In genomic region chr1:113941245-113941559, GRCh38 we compare ENCODE assay signal across 14 cellular contexts. TPM values are rescaled to one million over a fixed set of nuclear protein-coding genes. Genes with fewer than 3 reads are reported as not detected.
DNase-seq lines count a peak whose midpoint lies in the region; ATAC-seq, FAIRE-seq and TF ChIP-seq lines count a peak whose summit lies in the region.
"Had no signal": no experiment of that assay in that cellular context is flagged by ENCODE, and none has a peak within 500 bp of the region (broad histone marks: within the 10 kb centered on the region; RNA-seq: fewer than 3 reads in every experiment).

No MANE protein-coding gene starts in this region.

- H3K9me2 ChIP-seq in OCI-LY1 (ENCODE audit: low read depth, low read length) (no peaks in the 10 kb centered on the region), PC-9 (ENCODE audit: insufficient read depth) (no peaks in the 10 kb centered on the region)

- SMC1A ChIA-PET in GM12878 (lab: Charles Lee; ENCODE audit: uncharacterized antibody, unreplicated experiment), result interaction anchor here (1.0 to 11.9 kb wide), 9 partner anchors 6 to 127 kb away, joined by 3 to 99 read pairs (median 4); partner anchors contain the start of gene DCLRE1B

- H4K20me1 ChIP-seq in OCI-LY1 (ENCODE audit: insufficient read depth, low read length) (no peaks in the 10 kb centered on the region), GM12878 (ENCODE audit: control insufficient read depth, insufficient read depth) (no peaks in the 10 kb centered on the region), PC-9 (ENCODE audit: insufficient read depth) (peaks cover 12% of the 10 kb centered on the region; the same call in 1 of the 2 replicates)

- H3K27ac ChIP-seq in OCI-LY1 (ENCODE audit: low read depth, low read length, poor library complexity, severe bottlenecking) (peak overlapping the region; percentile 92), GM12878 (ENCODE audit: control insufficient read depth, insufficient read depth) (peak overlapping the region; percentile 7; the same call in 1 of the 2 replicates), PC-9 (no peak overlapping the region)
- H3K27ac ChIP-seq: thyroid gland had no signal

- CTCF ChIA-PET in GM12878 (lab: Yijun Ruan, JAX) (interaction anchor here (1.0 to 5.3 kb wide), 4 partner anchors 10 to 105 kb away, joined by 5 to 36 read pairs (median 6); partner anchors contain the start of gene HIPK1), PC-9 (lab: Charles Lee) (no interaction called here)

- no peaks in the 10 kb centered on the region for H3K27me3 Mint-ChIP-seq in activated T-cell treated with anti-CD3 and anti-CD28 coated beads, Interleukin-2, amount 50 U/mL, for 72 hours (ENCODE audit: low read depth)
- no peaks in the 10 kb centered on the region for H3K27me3 Mint-ChIP-seq in stimulated activated naive CD8-positive, alpha-beta T cell treated with anti-CD3 and anti-CD28 coated beads, Interleukin-15, Interleukin-2, amounts not matched to agents 100 ng/mL and 50 ng/mL, for 24 hours

- in situ Hi-C loops in GM12878 (cut with MboI), result no loop called here

- peak overlapping the region; percentile 5 to 92 for H3K4me3 Mint-ChIP-seq in activated T-cell treated with anti-CD3 and anti-CD28 coated beads, Interleukin-2, amount 50 U/mL, for 72 hours
- H3K4me3 Mint-ChIP-seq in stimulated activated naive CD8-positive, alpha-beta T cell treated with anti-CD3 and anti-CD28 coated beads, Interleukin-15, Interleukin-2, amounts not matched to agents 100 ng/mL and 50 ng/mL, for 24 hours, result peak overlapping the region; percentile 77
- H3K4me3 Mint-ChIP-seq: endodermal cell had no signal

- H3F3A ChIP-seq in OCI-LY1 (ENCODE audit: insufficient read depth, low read length), result no peaks in the 10 kb centered on the region
- no peaks in the 10 kb centered on the region; the same call in 1 of the 2 replicates for H3F3A ChIP-seq in PC-9 (ENCODE audit: insufficient read depth, low read depth)

- H2AFZ ChIP-seq in OCI-LY1 (ENCODE audit: low read length) (no peak overlapping the region), GM12878 (ENCODE audit: control insufficient read depth, low read depth, low read length) (no peak overlapping the region), PC-9 (no peak overlapping the region)

- H3K79me2 ChIP-seq in OCI-LY1 (ENCODE audit: insufficient read depth, low read length) (peaks cover 72% of the 10 kb centered on the region), GM12878 (ENCODE audit: control insufficient read depth, insufficient read depth, low read length) (peaks cover 63% of the 10 kb centered on the region), PC-9 (ENCODE audit: low read depth) (peaks cover 63% of the 10 kb centered on the region)

- TF ChIP-seq RAD21 in GM12878 (IDR thresholded peaks at IDR 0.05; ENCODE audit: insufficient read depth, low read depth, low read length), result no peak

- POLR2A ChIA-PET in GM12878 (lab: Charles Lee), result interaction anchor here (0.9 to 1.5 kb wide), 4 partner anchors 8 to 37 kb away, joined by 3 to 7 read pairs (median 4); partner anchors contain the start of gene AP4B1
- POLR2A ChIA-PET in PC-9 (lab: Charles Lee; ENCODE audit: unreplicated experiment), result no interaction called here

- no TSS peak for BruUV-seq in GM12878 (replicated peaks; lab: Mats Ljungman, UMichigan)
- BruUV-seq in PC-9 (replicated peaks; lab: Mats Ljungman, UMichigan), result no TSS peak

- H3K27me3 ChIP-seq in OCI-LY1 (ENCODE audit: insufficient read depth, low read length) (no peaks in the 10 kb centered on the region), GM12878 (replicated peaks in 1 of 2; ENCODE audit: control insufficient read depth in 2 of 2, insufficient read depth in 2 of 2, low read length in 1 of 2) (no peaks in the 10 kb centered on the region), PC-9 (ENCODE audit: insufficient read depth, low read depth) (no peaks in the 10 kb centered on the region)
- H3K27me3 ChIP-seq: thyroid gland had no signal

- intact Hi-C loops in GM12878 (cut with micrococcal nuclease; ENCODE audit: unreplicated experiment) (loop anchor here (5.0 kb wide), 1 partner anchor 84 kb away; no protein-coding TSS in a partner anchor), lower leg skin (cut with DNase I; ENCODE audit: low total_unique reads) (no loop called here), PC-9 (cut with micrococcal nuclease; ENCODE audit: unreplicated experiment) (loop anchor here (5.0 kb wide), 1 partner anchor 179 kb away; no protein-coding TSS in a partner anchor)

- TF ChIP-seq POLR2A in GM12878 (IDR thresholded peaks at IDR 0.05; ENCODE audit: low read depth, low read length), result no peak
- TF ChIP-seq POLR2A in lower leg skin (IDR thresholded peaks at IDR 0.05), result no peak

- FAIRE-seq in GM12878 (lab: Jason Lieb, UNC), result no peak

- H3K4me1 Mint-ChIP-seq in activated T-cell treated with anti-CD3 and anti-CD28 coated beads, Interleukin-2, amount 50 U/mL, for 72 hours (ENCODE audit: low read depth), result peaks cover 85% of the 10 kb centered on the region
- peaks cover 78% of the 10 kb centered on the region for H3K4me1 Mint-ChIP-seq in stimulated activated naive CD8-positive, alpha-beta T cell treated with anti-CD3 and anti-CD28 coated beads, Interleukin-15, Interleukin-2, amounts not matched to agents 100 ng/mL and 50 ng/mL, for 24 hours (ENCODE audit: low read depth)

- peaks cover 15 to 29% of the 10 kb centered on the region in 2 donors for H3K36me3 Mint-ChIP-seq in activated T-cell treated with anti-CD3 and anti-CD28 coated beads, Interleukin-2, amount 50 U/mL, for 72 hours (ENCODE audit: insufficient read depth in 2 of 2)
- peaks cover 56% of the 10 kb centered on the region for H3K36me3 Mint-ChIP-seq in stimulated activated naive CD8-positive, alpha-beta T cell treated with anti-CD3 and anti-CD28 coated beads, Interleukin-15, Interleukin-2, amounts not matched to agents 100 ng/mL and 50 ng/mL, for 24 hours (ENCODE audit: low read depth)

- peak; percentile 10 to 11 for ATAC-seq in activated T-cell treated with anti-CD3 and anti-CD28 coated beads, Interleukin-2, amount 50 U/mL, for 72 hours (replicated peaks in 1 of 2)
- ATAC-seq in GM12878 (peak; percentile 6; the same call in 2 of the 3 replicates), HG02759 (IDR thresholded peaks at IDR 0.05; ENCODE audit: unreplicated experiment) (no peak)

- H3K9ac ChIP-seq in OCI-LY1 (ENCODE audit: low read length), result peak overlapping the region; percentile 47; the same call in 1 of the 2 replicates
- H3K9ac ChIP-seq in GM12878 (ENCODE audit: control insufficient read depth, insufficient read depth, low read length), result no peak overlapping the region

- no peak for TF ChIP-seq EP300 in GM12878 (IDR thresholded peaks at IDR 0.05; ENCODE audit: borderline replicate concordance in 1 of 2, control insufficient read depth in 1 of 2, low read depth in 2 of 2, low read length in 2 of 2)

- H3K27ac Mint-ChIP-seq in activated T-cell treated with anti-CD3 and anti-CD28 coated beads, Interleukin-2, amount 50 U/mL, for 72 hours, result peak overlapping the region; percentile 90
- H3K27ac Mint-ChIP-seq in stimulated activated naive CD8-positive, alpha-beta T cell treated with anti-CD3 and anti-CD28 coated beads, Interleukin-15, Interleukin-2, amounts not matched to agents 100 ng/mL and 50 ng/mL, for 24 hours, result peak overlapping the region; percentile 88

- H3K4me2 ChIP-seq in OCI-LY1 (ENCODE audit: low read length) (peak overlapping the region; percentile 65), GM12878 (ENCODE audit: control insufficient read depth, insufficient read depth) (peak overlapping the region; percentile 11; the same call in 1 of the 2 replicates), PC-9 (no peak overlapping the region)

- peaks cover 65% of the 10 kb centered on the region for H3K4me1 ChIP-seq in OCI-LY1 (ENCODE audit: insufficient read depth, low read length, severe bottlenecking)
- H3K4me1 ChIP-seq in GM12878 (ENCODE audit: control insufficient read depth, insufficient read depth, low read length), result peaks cover 22% of the 10 kb centered on the region
- 0 out of 2 replicates have a peak, but pooled peaks cover 3% of the 10 kb centered on the region for H3K4me1 ChIP-seq in PC-9 (replicated peaks; ENCODE audit: insufficient read depth)

- no peaks in the 10 kb centered on the region for H3K9me3 ChIP-seq in OCI-LY1 (ENCODE audit: low read length)
- peaks cover 7% of the 10 kb centered on the region for H3K9me3 ChIP-seq in GM12878 (replicated peaks; ENCODE audit: control insufficient read depth, insufficient read depth, low read length)
- no peaks in the 10 kb centered on the region for H3K9me3 ChIP-seq in PC-9 (ENCODE audit: insufficient read depth, low read depth)
- H3K9me3 ChIP-seq: thyroid gland had no signal

- peaks cover 41% of the 10 kb centered on the region for H3K36me3 ChIP-seq in OCI-LY1 (ENCODE audit: insufficient read depth, low read length)
- peaks cover 6 to 8% of the 10 kb centered on the region in 2 experiments; a peak in 3 of 4 replicates for H3K36me3 ChIP-seq in GM12878 (ENCODE audit: control insufficient read depth in 2 of 2, insufficient read depth in 2 of 2, low read length in 1 of 2)
- H3K36me3 ChIP-seq in PC-9 (ENCODE audit: low read depth), result peaks cover 34% of the 10 kb centered on the region

- DNase-seq in activated T-cell treated with anti-CD3 and anti-CD28 coated beads, Interleukin-2, amount 50 U/mL, for 72 hours, result no peak
- no peak for DNase-seq in activated T-cell treated with anti-CD3 and anti-CD28 coated beads for 4 hours
- no peak for DNase-seq in GM12878 (ENCODE audit: low read depth, low spot score)
- no peak for DNase-seq in lower leg skin (ENCODE audit: low spot score in 2 of 2)
- DNase-seq in PC-9, result no peak
- DNase-seq: endodermal cell, NCI-H2029, retina, thyroid gland had no signal

- no peak for TF ChIP-seq CTCF in OCI-LY1 (IDR thresholded peaks at IDR 0.05; ENCODE audit: low read length)
- TF ChIP-seq CTCF in GM12878 (IDR thresholded peaks at IDR 0.05 in 2 of 3, conservative IDR thresholded peaks at IDR 0.05 in 1 of 3; ENCODE audit: control insufficient read depth in 2 of 3, extremely low read depth in 1 of 3, insufficient read depth in 1 of 3, low read depth in 3 of 3, low read length in 3 of 3), result no peak
- no peak for TF ChIP-seq CTCF in lower leg skin (IDR thresholded peaks at IDR 0.05)
- TF ChIP-seq CTCF in PC-9 (conservative IDR thresholded peaks at IDR 0.05), result no peak

- H3K9me3 Mint-ChIP-seq in activated T-cell treated with anti-CD3 and anti-CD28 coated beads, Interleukin-2, amount 50 U/mL, for 72 hours, result peaks cover 0 to 2% of the 10 kb centered on the region in 2 donors
- H3K9me3 Mint-ChIP-seq in stimulated activated naive CD8-positive, alpha-beta T cell treated with anti-CD3 and anti-CD28 coated beads, Interleukin-15, Interleukin-2, amounts not matched to agents 100 ng/mL and 50 ng/mL, for 24 hours, result no peaks in the 10 kb centered on the region
- H3K9me3 Mint-ChIP-seq: endodermal cell had no signal

- H3K4me3 ChIP-seq in OCI-LY1 (ENCODE audit: low read depth, low read length, poor library complexity, severe bottlenecking), result peak overlapping the region; percentile 40
- no peak overlapping the region for H3K4me3 ChIP-seq in GM12878
- no peak overlapping the region for H3K4me3 ChIP-seq in lower leg skin (ENCODE audit: low read depth, poor library complexity, severe bottlenecking)
- H3K4me3 ChIP-seq in PC-9, result no peak overlapping the region
- H3K4me3 ChIP-seq: thyroid gland had no signal

- 97% methylated on average over 7 of the region's 7 CpGs for WGBS in GM12878 (ENCODE audit: insufficient coverage, insufficient replicate concordance, low lambda C conversion rate, missing lambda C conversion rate)
- 87 to 90% methylated on average over 7 of the region's 7 CpGs for WGBS in lower leg skin, 2 donors

- RAD21 ChIA-PET in GM12878 (lab: Charles Lee; ENCODE audit: unreplicated experiment), result interaction anchor here (1.1 to 4.8 kb wide), 3 partner anchors 11 to 73 kb away, joined by 3 to 33 read pairs (median 3); partner anchors contain the start of gene HIPK1

RNA-seq across cellular contexts. Expression of gene HIPK1, which starts 12.1 kb away (rescaled TPM):
- total RNA-seq in activated T-cell treated with anti-CD3 and anti-CD28 coated beads, Interleukin-2, amount 50 U/mL, for 72 hours, result 10 to 100 TPM; 74.4 to 75.6 TPM
- total RNA-seq in GM12878 (2013; cell fraction: nucleolus; rRNA removed), result 23.1 and 25.9 TPM in 2 replicates
- total RNA-seq in GM12878 (2014; rRNA removed), result 14.3 and 16.1 TPM in 2 replicates
- total RNA-seq in GM12878 (2014; rRNA removed; fragmentation: Illumina TruSeq; extraction: Trizol), result 10.4 and 11.6 TPM in 2 replicates
- 26.5 and 28.0 TPM in 2 replicates for total RNA-seq in GM12878 (2021)
- polyA plus RNA-seq in GM12878 (2011; ENCODE audit: low read depth), result 7.9 TPM
- 26.9 and 33.9 TPM in 2 replicates for polyA plus RNA-seq in GM12878 (2011; rRNA removed)
- 31.9 and 32.8 TPM in 2 replicates for polyA plus RNA-seq in GM12878 (2011; cell fraction: cytosol; rRNA removed)
- 34.9 and 47.6 TPM in 2 replicates for polyA plus RNA-seq in GM12878 (2011; cell fraction: nucleus; rRNA removed)
- 8.5 and 11.6 TPM in 2 replicates for polyA plus RNA-seq in GM12878 (2012)
- 17.5 and 26.6 TPM in 2 replicates for polyA plus RNA-seq in GM12878 (2014; fragmentation: Illumina TruSeq; extraction: Trizol)
- polyA plus RNA-seq in GM12878 (2014; fragmentation: Nextera tagmentation; extraction: Ambion mirVana), result 1 to 10 TPM; 4.2 to 4.5 TPM
- polyA plus RNA-seq in GM12878 (2014; rRNA removed), result 12.5 and 13.4 TPM in 2 replicates
- 1 to 10 TPM; 4.8 to 6.1 TPM for polyA plus RNA-seq in GM12878 (2016; fragmentation: Nextera tagmentation; extraction: Ambion mirVana)
- polyA minus RNA-seq in GM12878 (2011; rRNA and poly(A)+ RNA removed), result 113 and 122 TPM in 2 replicates
- 35.3 and 36.7 TPM in 2 replicates for polyA minus RNA-seq in GM12878 (2011; cell fraction: cytosol; rRNA and poly(A)+ RNA removed)
- polyA minus RNA-seq in GM12878 (2011; cell fraction: nucleus; rRNA and poly(A)+ RNA removed), result 24.9 and 29.2 TPM in 2 replicates
- total RNA-seq in lower leg skin, result 10 to 100 TPM; 47.6 to 58.3 (median 54.5) TPM
- 20.0 and 26.3 TPM in 2 replicates for total RNA-seq in PC-9 (2021)

RNA-seq across cellular contexts. Expression of gene DCLRE1B, which starts 36.1 kb away (rescaled TPM):
- total RNA-seq in activated T-cell treated with anti-CD3 and anti-CD28 coated beads, Interleukin-2, amount 50 U/mL, for 72 hours, result 10 to 100 TPM; 13.8 to 17.8 TPM
- total RNA-seq in GM12878 (2013; cell fraction: nucleolus; rRNA removed), result 4.6 and 5.2 TPM in 2 replicates
- 13.5 and 13.8 TPM in 2 replicates for total RNA-seq in GM12878 (2014; rRNA removed)
- total RNA-seq in GM12878 (2014; rRNA removed; fragmentation: Illumina TruSeq; extraction: Trizol), result 11.9 and 12.8 TPM in 2 replicates
- 13.6 and 14.3 TPM in 2 replicates for total RNA-seq in GM12878 (2021)
- polyA plus RNA-seq in GM12878 (2011; ENCODE audit: low read depth), result 4.5 TPM
- polyA plus RNA-seq in GM12878 (2011; rRNA removed), result 5.5 and 7.4 TPM in 2 replicates
- polyA plus RNA-seq in GM12878 (2011; cell fraction: cytosol; rRNA removed), result 9.8 and 10.6 TPM in 2 replicates
- 4.3 and 6.0 TPM in 2 replicates for polyA plus RNA-seq in GM12878 (2011; cell fraction: nucleus; rRNA removed)
- polyA plus RNA-seq in GM12878 (2012), result 6.1 and 6.2 TPM in 2 replicates
- 13.3 and 15.6 TPM in 2 replicates for polyA plus RNA-seq in GM12878 (2014; fragmentation: Illumina TruSeq; extraction: Trizol)
- polyA plus RNA-seq in GM12878 (2014; fragmentation: Nextera tagmentation; extraction: Ambion mirVana), result 1 to 10 TPM; 5.4 to 7.4 TPM
- 10.3 and 13.0 TPM in 2 replicates for polyA plus RNA-seq in GM12878 (2014; rRNA removed)
- polyA plus RNA-seq in GM12878 (2016; fragmentation: Nextera tagmentation; extraction: Ambion mirVana), result 10 to 100 TPM; 16.5 to 18.3 TPM
- 6.8 and 10.5 TPM in 2 replicates for polyA minus RNA-seq in GM12878 (2011; rRNA and poly(A)+ RNA removed)
- 5.6 and 7.2 TPM in 2 replicates for polyA minus RNA-seq in GM12878 (2011; cell fraction: cytosol; rRNA and poly(A)+ RNA removed)
- 2.3 and 5.5 TPM in 2 replicates for polyA minus RNA-seq in GM12878 (2011; cell fraction: nucleus; rRNA and poly(A)+ RNA removed)
- 1 to 10 TPM; 2.1 to 4.4 (median 3.5) TPM for total RNA-seq in lower leg skin
- total RNA-seq in PC-9 (2021), result 10.1 and 11.2 TPM in 2 replicates

RNA-seq across cellular contexts. Expression of gene AP4B1, which starts 36.6 kb away (rescaled TPM):
- 10 to 100 TPM; 50.5 to 68.8 TPM for total RNA-seq in activated T-cell treated with anti-CD3 and anti-CD28 coated beads, Interleukin-2, amount 50 U/mL, for 72 hours
- total RNA-seq in GM12878 (2013; cell fraction: nucleolus; rRNA removed), result 148 and 154 TPM in 2 replicates
- total RNA-seq in GM12878 (2014; rRNA removed) (33.5 and 37.3 TPM in 2 replicates), GM12878 (2014; rRNA removed; fragmentation: Illumina TruSeq; extraction: Trizol) (29.3 and 29.7 TPM in 2 replicates), GM12878 (2021) (23.8 and 30.7 TPM in 2 replicates), lower leg skin (10 to 100 TPM in 1 of 4 donors, 1 to 10 TPM in 3; 5.3 to 19.1 (median 5.9) TPM), PC-9 (2021) (10.0 and 11.7 TPM in 2 replicates)
- polyA plus RNA-seq in GM12878 (2011; ENCODE audit: low read depth), result 22.7 TPM
- polyA plus RNA-seq in GM12878 (2011; rRNA removed) (61.0 and 77.0 TPM in 2 replicates), GM12878 (2014; fragmentation: Illumina TruSeq; extraction: Trizol) (36.7 and 44.0 TPM in 2 replicates), GM12878 (2014; fragmentation: Nextera tagmentation; extraction: Ambion mirVana) (10 to 100 TPM; 27.2 to 29.0 TPM), GM12878 (2014; rRNA removed) (31.2 and 40.7 TPM in 2 replicates), GM12878 (2016; fragmentation: Nextera tagmentation; extraction: Ambion mirVana) (10 to 100 TPM; 32.6 to 38.1 TPM)
- polyA plus RNA-seq in GM12878 (2011; cell fraction: cytosol; rRNA removed), result 39.0 and 42.6 TPM in 2 replicates
- 122 and 127 TPM in 2 replicates for polyA plus RNA-seq in GM12878 (2011; cell fraction: nucleus; rRNA removed)
- 23.5 and 25.9 TPM in 2 replicates for polyA plus RNA-seq in GM12878 (2012)
- 40.2 and 49.7 TPM in 2 replicates for polyA minus RNA-seq in GM12878 (2011; rRNA and poly(A)+ RNA removed)
- polyA minus RNA-seq in GM12878 (2011; cell fraction: cytosol; rRNA and poly(A)+ RNA removed), result 14.0 and 22.0 TPM in 2 replicates
- 26.4 and 37.2 TPM in 2 replicates for polyA minus RNA-seq in GM12878 (2011; cell fraction: nucleus; rRNA and poly(A)+ RNA removed)

RNA-seq across cellular contexts. Expression of gene OLFML3, which starts 38.1 kb away (rescaled TPM):
- total RNA-seq in activated T-cell treated with anti-CD3 and anti-CD28 coated beads, Interleukin-2, amount 50 U/mL, for 72 hours, result 1 to 10 TPM in 1 of 2 donors, under 1 TPM in 1; 0.90 to 1.0 TPM
- total RNA-seq in GM12878 (2013; cell fraction: nucleolus; rRNA removed), result not detected in 2 replicates
- total RNA-seq in GM12878 (2014; rRNA removed), result not detected in 2 replicates
- not detected in 2 replicates for total RNA-seq in GM12878 (2014; rRNA removed; fragmentation: Illumina TruSeq; extraction: Trizol)
- 0.11 TPM in 1 of 2 replicates, not detected in the other for total RNA-seq in GM12878 (2021)
- not detected for polyA plus RNA-seq in GM12878 (2011; ENCODE audit: low read depth)
- not detected in 2 replicates for polyA plus RNA-seq in GM12878 (2011; rRNA removed)
- polyA plus RNA-seq in GM12878 (2011; cell fraction: cytosol; rRNA removed), result 0.03 and 0.06 TPM in 2 replicates
- polyA plus RNA-seq in GM12878 (2011; cell fraction: nucleus; rRNA removed), result 0.12 TPM in 2 replicates
- polyA plus RNA-seq in GM12878 (2012), result not detected in 2 replicates
- polyA plus RNA-seq in GM12878 (2014; fragmentation: Illumina TruSeq; extraction: Trizol), result 0.03 TPM in 1 of 2 replicates, not detected in the other
- not detected for polyA plus RNA-seq in GM12878 (2014; fragmentation: Nextera tagmentation; extraction: Ambion mirVana)
- not detected in 2 replicates for polyA plus RNA-seq in GM12878 (2014; rRNA removed)
- not detected for polyA plus RNA-seq in GM12878 (2016; fragmentation: Nextera tagmentation; extraction: Ambion mirVana)
- polyA minus RNA-seq in GM12878 (2011; rRNA and poly(A)+ RNA removed), result 0.10 and 0.59 TPM in 2 replicates
- not detected in 2 replicates for polyA minus RNA-seq in GM12878 (2011; cell fraction: cytosol; rRNA and poly(A)+ RNA removed)
- polyA minus RNA-seq in GM12878 (2011; cell fraction: nucleus; rRNA and poly(A)+ RNA removed), result 0.85 and 1.1 TPM in 2 replicates
- 10 to 100 TPM in 2 of 4 donors, 1 to 10 TPM in 2; 3.7 to 57.9 (median 15.9) TPM for total RNA-seq in lower leg skin
- total RNA-seq in PC-9 (2021), result 0.45 and 0.52 TPM in 2 replicates

RNA-seq across cellular contexts. Expression of gene BCL2L15, which starts 53.8 kb away (rescaled TPM):
- total RNA-seq in activated T-cell treated with anti-CD3 and anti-CD28 coated beads, Interleukin-2, amount 50 U/mL, for 72 hours, result 1 to 10 TPM; 1.3 to 1.7 TPM
- 6.2 and 13.1 TPM in 2 replicates for total RNA-seq in GM12878 (2013; cell fraction: nucleolus; rRNA removed)
- total RNA-seq in GM12878 (2014; rRNA removed) (0.76 and 1.2 TPM in 2 replicates), GM12878 (2014; rRNA removed; fragmentation: Illumina TruSeq; extraction: Trizol) (0.67 and 1.1 TPM in 2 replicates), GM12878 (2021) (0.43 and 0.87 TPM in 2 replicates), lower leg skin (10 to 100 TPM in 1 of 4 donors, 1 to 10 TPM in 1, under 1 TPM in 1, not detected in 1; 0.17 to 86.4 (median 1.4) TPM), PC-9 (2021) (0.15 TPM in 1 of 2 replicates, not detected in the other)
- 0.30 TPM for polyA plus RNA-seq in GM12878 (2011; ENCODE audit: low read depth)
- polyA plus RNA-seq in GM12878 (2011; rRNA removed) (1.1 and 1.4 TPM in 2 replicates), GM12878 (2014; fragmentation: Illumina TruSeq; extraction: Trizol) (0.51 and 0.62 TPM in 2 replicates), GM12878 (2014; fragmentation: Nextera tagmentation; extraction: Ambion mirVana) (under 1 TPM; 0.42 to 0.56 TPM), GM12878 (2014; rRNA removed) (0.61 and 0.74 TPM in 2 replicates), GM12878 (2016; fragmentation: Nextera tagmentation; extraction: Ambion mirVana) (under 1 TPM; 0.48 to 0.57 TPM)
- 0.24 and 0.28 TPM in 2 replicates for polyA plus RNA-seq in GM12878 (2011; cell fraction: cytosol; rRNA removed)
- polyA plus RNA-seq in GM12878 (2011; cell fraction: nucleus; rRNA removed), result 1.6 and 2.0 TPM in 2 replicates
- polyA plus RNA-seq in GM12878 (2012), result 0.18 and 0.46 TPM in 2 replicates
- 0.95 and 1.9 TPM in 2 replicates for polyA minus RNA-seq in GM12878 (2011; rRNA and poly(A)+ RNA removed)
- polyA minus RNA-seq in GM12878 (2011; cell fraction: cytosol; rRNA and poly(A)+ RNA removed), result 0.27 and 0.83 TPM in 2 replicates
- 1.2 and 2.0 TPM in 2 replicates for polyA minus RNA-seq in GM12878 (2011; cell fraction: nucleus; rRNA and poly(A)+ RNA removed)
- total RNA-seq: cardiac septum, RPMI7951 had no signal
